ENCODE assay signal across 2 cellular contexts in the genomic region with DNA sequence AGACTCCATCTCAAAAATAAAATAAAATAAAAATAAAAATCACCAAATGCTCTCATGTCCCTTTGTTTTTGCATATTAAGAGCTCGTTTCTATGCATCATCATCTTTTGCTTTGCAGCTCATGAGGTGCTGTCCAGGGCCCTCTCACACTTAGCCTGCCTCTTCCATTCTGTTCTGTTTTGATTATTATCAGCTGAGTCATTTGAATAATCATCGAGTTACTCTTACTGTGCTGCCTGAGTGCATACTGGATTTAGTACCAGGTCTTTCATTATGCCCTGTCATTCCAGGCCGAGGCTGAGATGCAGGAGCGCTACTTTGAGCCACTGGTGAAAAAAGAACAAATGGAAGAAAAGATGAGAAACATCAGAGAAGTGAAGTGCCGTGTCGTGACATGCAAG.
TF ChIP-seq lines count a peak whose summit lies in the region.

No MANE protein-coding gene starts in this region.

TF ChIP-seq in IMR-90, 13 proteins besides CTCF, POLR2A, EP300 and RAD21:
- TF ChIP-seq FOS (IDR thresholded peaks at IDR 0.05; ENCODE audit: low read depth, low read length), result 0 out of 2 replicates have a peak, but pooled peaks have one; percentile 4
- TF ChIP-seq MAFK (IDR thresholded peaks at IDR 0.05; ENCODE audit: low read depth, low read length), result peak; percentile 43
- TF ChIP-seq SMC3 (IDR thresholded peaks at IDR 0.05; ENCODE audit: low read depth, low read length), result no peak
- TF ChIP-seq NFE2L2 (IDR thresholded peaks at IDR 0.05; ENCODE audit: low read depth, low read length), result peak; percentile 77
- no peak for TF ChIP-seq CHD1 (IDR thresholded peaks at IDR 0.05; ENCODE audit: low read depth, low read length)
- TF ChIP-seq, protein P1, sequence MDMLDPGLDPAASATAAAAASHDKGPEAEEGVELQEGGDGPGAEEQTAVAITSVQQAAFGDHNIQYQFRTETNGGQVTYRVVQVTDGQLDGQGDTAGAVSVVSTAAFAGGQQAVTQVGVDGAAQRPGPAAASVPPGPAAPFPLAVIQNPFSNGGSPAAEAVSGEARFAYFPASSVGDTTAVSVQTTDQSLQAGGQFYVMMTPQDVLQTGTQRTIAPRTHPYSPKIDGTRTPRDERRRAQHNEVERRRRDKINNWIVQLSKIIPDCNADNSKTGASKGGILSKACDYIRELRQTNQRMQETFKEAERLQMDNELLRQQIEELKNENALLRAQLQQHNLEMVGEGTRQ (IDR thresholded peaks at IDR 0.05; ENCODE audit: low read depth, low read length), result no peak
- no peak for TF ChIP-seq MAZ (IDR thresholded peaks at IDR 0.05; ENCODE audit: borderline replicate concordance, low read depth, low read length)

TF ChIP-seq in K562, 482 proteins besides CTCF, POLR2A, EP300 and RAD21:
- TF ChIP-seq POLR2H (tag; IDR thresholded peaks at IDR 0.05; ENCODE audit: low read depth) (no peak), SMAD3 (CRISPR knock-in tag; conservative IDR thresholded peaks at IDR 0.05) (no peak), FOSL1 (tag; conservative IDR thresholded peaks at IDR 0.05) (0 out of 2 replicates have a peak, but pooled peaks have one; percentile 24), XRCC4 (IDR thresholded peaks at IDR 0.05; ENCODE audit: extremely low read depth, insufficient read depth, insufficient read length) (no peak), NFE2 (IDR thresholded peaks at IDR 0.05; ENCODE audit: low read depth) (peak; percentile 63), MYBL2 (IDR thresholded peaks at IDR 0.05; ENCODE audit: low read depth) (no peak), MYBL2 (CRISPR knock-in tag; IDR thresholded peaks at IDR 0.05; ENCODE audit: borderline replicate concordance) (no peak), C11orf30 (IDR thresholded peaks at IDR 0.05; ENCODE audit: low read depth) (peak; percentile 49), ZNF316 (IDR thresholded peaks at IDR 0.05) (peak; percentile 66), MAFG (tag; conservative IDR thresholded peaks at IDR 0.05) (peak; percentile 78), MAFK (IDR thresholded peaks at IDR 0.05; ENCODE audit: low read length) (peak; percentile 35; the same call in 1 of the 2 replicates), CC2D1A (IDR thresholded peaks at IDR 0.05) (no peak), MAFF (IDR thresholded peaks at IDR 0.05; ENCODE audit: low read length) (peak; percentile 32; the same call in 1 of the 2 replicates)
- TF ChIP-seq, protein P2, sequence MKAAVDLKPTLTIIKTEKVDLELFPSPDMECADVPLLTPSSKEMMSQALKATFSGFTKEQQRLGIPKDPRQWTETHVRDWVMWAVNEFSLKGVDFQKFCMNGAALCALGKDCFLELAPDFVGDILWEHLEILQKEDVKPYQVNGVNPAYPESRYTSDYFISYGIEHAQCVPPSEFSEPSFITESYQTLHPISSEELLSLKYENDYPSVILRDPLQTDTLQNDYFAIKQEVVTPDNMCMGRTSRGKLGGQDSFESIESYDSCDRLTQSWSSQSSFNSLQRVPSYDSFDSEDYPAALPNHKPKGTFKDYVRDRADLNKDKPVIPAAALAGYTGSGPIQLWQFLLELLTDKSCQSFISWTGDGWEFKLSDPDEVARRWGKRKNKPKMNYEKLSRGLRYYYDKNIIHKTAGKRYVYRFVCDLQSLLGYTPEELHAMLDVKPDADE (conservative IDR thresholded peaks at IDR 0.05; ENCODE audit: control insufficient read depth, low read depth, low read length), result no peak
TF ChIP-seq in K562: peak in this region for 7.
